In genomic region chrX:111869639-111870034, GRCh38 we compare ENCODE assay signal across 7 cellular contexts. TPM values are rescaled to one million over a fixed set of nuclear protein-coding genes. Genes with fewer than 3 reads are reported as not detected.
A peak's percentile ranks its signal among the peaks of the same experiment; 100 is the strongest.
DNase-seq lines count a peak whose midpoint lies in the region; ATAC-seq and TF ChIP-seq lines count a peak whose summit lies in the region.

No MANE protein-coding gene starts in this region.

- no peaks in the 10 kb centered on the region for H3K9me2 ChIP-seq in hepatocyte (replicated peaks; ENCODE audit: insufficient read depth)

- no peaks in the 10 kb centered on the region for H4K20me1 ChIP-seq in DND-41 (ENCODE audit: insufficient read depth, low read length)
- H4K20me1 ChIP-seq in hepatocyte (ENCODE audit: insufficient read depth, poor library complexity, severe bottlenecking) = no peaks in the 10 kb centered on the region

- H3K4me1 ChIP-seq in DND-41 (ENCODE audit: insufficient read depth, low read length) (no peaks in the 10 kb centered on the region), hepatocyte (ENCODE audit: insufficient read depth) (no peaks in the 10 kb centered on the region)

- H2AFZ ChIP-seq in DND-41 (ENCODE audit: low read depth, low read length) = no peak overlapping the region
- H2AFZ ChIP-seq in hepatocyte = no peak overlapping the region

- 25% methylated on average over 1 of the region's 1 CpG for WGBS in hepatocyte (ENCODE audit: low lambda C conversion rate, missing lambda C conversion rate)

- ATAC-seq in DND-41 (ENCODE audit: insufficient read depth, low read depth) (peak; percentile 82), GM19035 (IDR thresholded peaks at IDR 0.05; ENCODE audit: unreplicated experiment) (peak; percentile 85), HG03066 (IDR thresholded peaks at IDR 0.05; ENCODE audit: low read depth, unreplicated experiment) (peak; percentile 75)
- ATAC-seq in stimulated activated naive CD8-positive, alpha-beta T cell treated with anti-CD3 and anti-CD28 coated beads, Interleukin-15, Interleukin-2, amounts not matched to agents 100 U/mL and 50 U/mL, for 24 hours = peak; percentile 43

- H3K27me3 ChIP-seq in DND-41 (ENCODE audit: insufficient read depth, low read length, poor library complexity) (no peaks in the 10 kb centered on the region), hepatocyte (no peaks in the 10 kb centered on the region)

- H3K4me3 ChIP-seq in DND-41 (ENCODE audit: low read depth in 1 of 2, low read length in 2 of 2) (no peak overlapping the region), astrocyte of the cerebellum (ENCODE audit: low read depth, low read length) (no peak overlapping the region), hepatocyte (no peak overlapping the region)

- DNase-seq in DND-41 (peak; percentile 20), NCI-H2227 (lab: John Stamatoyannopoulos, UW; ENCODE audit: unreplicated experiment) (peak; percentile 71), astrocyte of the cerebellum (ENCODE audit: low read depth) (peak; percentile 16), hepatocyte (ENCODE audit: low spot score) (peak; percentile 85)
- no peak for DNase-seq in stimulated activated naive CD8-positive, alpha-beta T cell treated with anti-CD3 and anti-CD28 coated beads, Interleukin-15, Interleukin-2, amounts not matched to agents 100 U/mL and 50 U/mL, for 24 hours

- H3K36me3 ChIP-seq in DND-41 (ENCODE audit: insufficient read depth, low read length) = no peaks in the 10 kb centered on the region
- no peaks in the 10 kb centered on the region for H3K36me3 ChIP-seq in hepatocyte (replicated peaks; ENCODE audit: insufficient read depth, low read depth)

- H3K79me2 ChIP-seq in DND-41 (ENCODE audit: insufficient read depth, low read length) (no peaks in the 10 kb centered on the region), hepatocyte (no peaks in the 10 kb centered on the region)

- H3K27ac ChIP-seq in DND-41 (ENCODE audit: low read length) = no peak overlapping the region
- no peak overlapping the region for H3K27ac ChIP-seq in hepatocyte

- no peak overlapping the region for H3K4me2 ChIP-seq in DND-41 (ENCODE audit: insufficient read depth, low read length)
- H3K4me2 ChIP-seq in hepatocyte = no peak overlapping the region

- in situ Hi-C loops in astrocyte of the cerebellum (cut with HindIII; ENCODE audit: low sequenced_read_pairs) = no loop called here

- no peak overlapping the region for H3K9ac ChIP-seq in DND-41 (ENCODE audit: low read depth, low read length)

- H3K9me3 ChIP-seq in DND-41 (ENCODE audit: insufficient read depth, low read length, severe bottlenecking) (no peaks in the 10 kb centered on the region), hepatocyte (ENCODE audit: low read depth) (no peaks in the 10 kb centered on the region)

- peak; percentile 70 for TF ChIP-seq CTCF in DND-41 (IDR thresholded peaks at IDR 0.05; ENCODE audit: borderline replicate concordance, extremely low read depth, low read length, poor library complexity, severe bottlenecking)
- peak; percentile 72 for TF ChIP-seq CTCF in astrocyte of the cerebellum (IDR thresholded peaks at IDR 0.05; ENCODE audit: low read depth, low read length, missing control alignments)
- peak; percentile 79 for TF ChIP-seq CTCF in hepatocyte (IDR thresholded peaks at IDR 0.05; ENCODE audit: poor library complexity)

RNA-seq across cellular contexts. Expression of gene TRPC5OS, which starts 6.3 kb away (rescaled TPM):
- total RNA-seq in hepatocyte = 0.67 TPM in 1 of 2 replicates, not detected in the other
- polyA plus RNA-seq in hepatocyte = not detected in 2 replicates
